Comparison of ENCODE assay signal across 20 cellular contexts in the genomic region with DNA sequence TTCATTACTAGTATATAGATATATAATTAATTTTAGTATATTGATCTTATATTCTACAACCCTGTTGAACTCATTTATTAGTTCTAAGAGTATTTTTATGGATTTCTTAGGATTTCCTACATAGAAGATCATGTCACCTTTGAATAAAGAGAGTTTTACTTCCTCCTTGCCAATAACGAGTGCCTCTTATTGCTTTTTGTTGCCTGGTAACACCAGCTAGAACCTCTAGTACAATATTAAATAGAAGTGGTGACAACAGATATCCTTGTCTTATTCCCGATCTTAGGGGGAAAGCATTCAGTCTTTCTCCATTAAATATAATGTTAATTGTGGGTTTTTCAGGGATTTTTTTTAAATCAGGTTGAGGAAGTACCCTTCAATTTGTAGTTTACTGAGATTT. TPM values are rescaled to one million over a fixed set of nuclear protein-coding genes. Genes with fewer than 3 reads are reported as not detected.
DNase-seq lines count a peak whose midpoint lies in the region; ATAC-seq, FAIRE-seq and TF ChIP-seq lines count a peak whose summit lies in the region.
"Had no signal": no experiment of that assay in that cellular context is flagged by ENCODE, and none has a peak within 500 bp of the region (broad histone marks: within the 10 kb centered on the region; RNA-seq: fewer than 3 reads in every experiment).

No MANE protein-coding gene starts in this region.

- no peak overlapping the region for H3K4me3 Mint-ChIP-seq in chondrocyte (ENCODE audit: unreplicated experiment)

- H3K9me3 Mint-ChIP-seq in chondrocyte (ENCODE audit: low read depth) = no peaks in the 10 kb centered on the region

- H3K36me3 Mint-ChIP-seq in chondrocyte (ENCODE audit: low read depth) = peaks cover 4% of the 10 kb centered on the region

- intact Hi-C loops in left colon (cut with DNase I, micrococcal nuclease) = no loop called here

- ATAC-seq in left colon = peak; percentile 87

- no peak for FAIRE-seq in HTR-8/SVneo (lab: Jason Lieb, UNC)

- H3K4me1 Mint-ChIP-seq in chondrocyte (ENCODE audit: low read depth) = peaks cover 19% of the 10 kb centered on the region

- H3K27me3 Mint-ChIP-seq in chondrocyte (ENCODE audit: low read depth) = no peaks in the 10 kb centered on the region

- H3K27ac Mint-ChIP-seq in chondrocyte (ENCODE audit: unreplicated experiment) = no peak overlapping the region

- peak overlapping the region; percentile 93 for H3K27ac ChIP-seq in VCaP
- no peak overlapping the region for H3K27ac ChIP-seq in caudate nucleus (ENCODE audit: low read depth, low read length)

- TF ChIP-seq CTCF in VCaP (conservative IDR thresholded peaks at IDR 0.05) (no peak), chondrocyte (IDR thresholded peaks at IDR 0.05) (no peak)

- DNase-seq in NCI-H510A treated with DMSO at 0.1 percent for 48 hours (lab: John Stamatoyannopoulos, UW) = peak; percentile 11
- DNase-seq in NCI-H510A (lab: John Stamatoyannopoulos, UW) = no peak
- DNase-seq in left colon = no peak
- no peak for DNase-seq in chondrocyte (ENCODE audit: low spot score)
- no peak for DNase-seq in HTR-8/SVneo (ENCODE audit: insufficient read length, low spot score)
- DNase-seq in caudate nucleus (lab: John Stamatoyannopoulos, UW) = no peak
- DNase-seq: BE2C, GF-D8, GOT3, HCEC 1CT, IMR-90, NCI-H1105, NCI-H1694, NCI-H2107, NCI-H345, NCI-H526, OCI-M1, Right ventricle myocardium superior had no signal

RNA-seq across cellular contexts. Expression of gene WNT2B, which starts 40.8 kb away (rescaled TPM):
- total RNA-seq in left colon (1 to 10 TPM; 7.1 to 8.8 TPM), chondrocyte (2.8 to 6.0 TPM (median 6.0 TPM) in 3 replicates)
- total RNA-seq: RPMI7951 had no signal
